Comparison of ENCODE assay signal across 12 cellular contexts in the genomic region with DNA sequence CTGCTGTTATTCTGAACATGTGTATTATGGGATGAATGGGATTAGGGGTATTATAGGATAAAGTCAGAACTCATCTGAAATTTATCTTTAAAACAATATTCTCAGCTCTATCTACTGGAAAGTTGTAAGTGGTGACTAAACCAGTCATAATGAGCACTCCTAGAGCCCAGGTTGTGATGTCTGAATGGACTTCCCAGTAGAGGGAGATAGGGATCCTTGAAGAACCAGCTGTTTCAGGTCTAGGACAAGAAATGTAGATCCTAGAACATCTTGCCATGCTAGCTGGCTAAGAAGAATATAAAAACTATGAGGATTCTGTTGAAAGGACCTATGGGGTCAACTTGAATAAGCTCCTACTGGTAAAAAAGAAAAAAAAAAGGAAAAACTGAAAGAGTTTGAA.
"Had no signal": no experiment of that assay in that cellular context is flagged by ENCODE, and none has a peak within 500 bp of the region (broad histone marks: within the 10 kb centered on the region; RNA-seq: fewer than 3 reads in every experiment).

No MANE protein-coding gene starts in this region.

- H3K4me1 Mint-ChIP-seq: activated CD4-positive, alpha-beta T cell treated with anti-CD3 and anti-CD28 coated beads, Interleukin-2, amount 10 ng/mL, durations not matched to agents 24 days and 14 days; neural crest cell; stimulated activated naive CD8-positive, alpha-beta T cell treated with anti-CD3 and anti-CD28 coated beads, Interleukin-15, amount 100 ng/mL, for 72 hours had no signal

- H3K9ac ChIP-seq: parathyroid adenoma had no signal

- H3K27me3 ChIP-seq: ascending aorta, hepatocyte, testis had no signal

- DNase-seq: activated CD4-positive, alpha-beta T cell treated with anti-CD3 and anti-CD28 coated beads, Interleukin-2, amount 10 ng/mL, durations not matched to agents 24 days and 14 days; activated naive CD4-positive, alpha-beta T cell; retina; stimulated activated CD4-positive, alpha-beta T cell treated with anti-CD3 and anti-CD28 coated beads, Interleukin-4, amount 100 ng/mL, for 1 hour; stimulated activated CD8-positive, alpha-beta memory T cell treated with anti-CD3 and anti-CD28 coated beads, Interleukin-4, amount 100 ng/mL, for 48 hours; stimulated activated naive CD8-positive, alpha-beta T cell treated with anti-CD3 and anti-CD28 coated beads, Interleukin-15, amount 100 ng/mL, for 72 hours; testis had no signal

- ATAC-seq: stimulated activated naive CD8-positive, alpha-beta T cell treated with anti-CD3 and anti-CD28 coated beads, Interleukin-15, amount 100 ng/mL, for 72 hours had no signal

- H3K27ac ChIP-seq: ascending aorta, hepatocyte, parathyroid adenoma, testis had no signal

- H3K4me1 ChIP-seq: ascending aorta, parathyroid adenoma, testis had no signal

- H3K9me3 Mint-ChIP-seq: activated CD4-positive, alpha-beta T cell treated with anti-CD3 and anti-CD28 coated beads, Interleukin-2, amount 10 ng/mL, durations not matched to agents 24 days and 14 days; activated T-helper 1 cell treated with anti-CD3 and anti-CD28 coated beads, Interleukin-12 subunit alpha, Interleukin-12 subunit beta, Interleukin-2, Interleukin-4 antibody, amounts not matched to agents 30 ng/mL and 10 ng/mL and 1 ng/mL, durations not matched to agents 14 hours and 24 hours and 36 hours; neural crest cell; stimulated activated naive CD8-positive, alpha-beta T cell treated with anti-CD3 and anti-CD28 coated beads, Interleukin-15, amount 100 ng/mL, for 72 hours had no signal

- H3K36me3 ChIP-seq: ascending aorta had no signal

- H3K9me3 ChIP-seq: ascending aorta, testis had no signal

- H3K4me3 Mint-ChIP-seq: activated CD4-positive, alpha-beta T cell treated with anti-CD3 and anti-CD28 coated beads, Interleukin-2, amount 10 ng/mL, durations not matched to agents 24 days and 14 days; activated T-helper 1 cell treated with anti-CD3 and anti-CD28 coated beads, Interleukin-12 subunit alpha, Interleukin-12 subunit beta, Interleukin-2, Interleukin-4 antibody, amounts not matched to agents 30 ng/mL and 10 ng/mL and 1 ng/mL, durations not matched to agents 14 hours and 24 hours and 36 hours; neural crest cell; stimulated activated naive CD8-positive, alpha-beta T cell treated with anti-CD3 and anti-CD28 coated beads, Interleukin-15, amount 100 ng/mL, for 72 hours had no signal

- H3K4me3 ChIP-seq: ascending aorta, hepatocyte, testis had no signal

- H3K27me3 Mint-ChIP-seq: activated CD4-positive, alpha-beta T cell treated with anti-CD3 and anti-CD28 coated beads, Interleukin-2, amount 10 ng/mL, durations not matched to agents 24 days and 14 days had no signal

- H3K27ac Mint-ChIP-seq: activated CD4-positive, alpha-beta T cell treated with anti-CD3 and anti-CD28 coated beads, Interleukin-2, amount 10 ng/mL, durations not matched to agents 24 days and 14 days; activated T-helper 1 cell treated with anti-CD3 and anti-CD28 coated beads, Interleukin-12 subunit alpha, Interleukin-12 subunit beta, Interleukin-2, Interleukin-4 antibody, amounts not matched to agents 30 ng/mL and 10 ng/mL and 1 ng/mL, durations not matched to agents 14 hours and 24 hours and 36 hours; stimulated activated naive CD8-positive, alpha-beta T cell treated with anti-CD3 and anti-CD28 coated beads, Interleukin-15, amount 100 ng/mL, for 72 hours had no signal
